10 cellular contexts compared by ENCODE assay signal in genomic region chr1:92502247-92502646, GRCh38. TPM values are rescaled to one million over a fixed set of nuclear protein-coding genes. Genes with fewer than 3 reads are reported as not detected.
DNase-seq lines count a peak whose midpoint lies in the region; ATAC-seq and TF ChIP-seq lines count a peak whose summit lies in the region.
"Had no signal": no experiment of that assay in that cellular context is flagged by ENCODE, and none has a peak within 500 bp of the region (broad histone marks: within the 10 kb centered on the region; RNA-seq: fewer than 3 reads in every experiment).

No MANE protein-coding gene starts in this region.

- no peak for TF ChIP-seq CTCF in AG10803 (conservative IDR thresholded peaks at IDR 0.05; ENCODE audit: low read length)

- no peaks in the 10 kb centered on the region for H3K4me1 ChIP-seq in SJCRH30

- H3K9me3 ChIP-seq in SJCRH30 (replicated peaks), result no peaks in the 10 kb centered on the region

- no peaks in the 10 kb centered on the region for H3K36me3 ChIP-seq in SJCRH30

- H3K27me3 ChIP-seq in SJCRH30, result no peaks in the 10 kb centered on the region

- H3K4me3 ChIP-seq in AG10803 (ENCODE audit: low read length) (no peak overlapping the region), SJCRH30 (no peak overlapping the region)

- H3K27ac ChIP-seq in SJCRH30, result no peak overlapping the region

- peak; percentile 64 for ATAC-seq in GM19351 (IDR thresholded peaks at IDR 0.05; ENCODE audit: unreplicated experiment)
- ATAC-seq in HG03196 (IDR thresholded peaks at IDR 0.05; ENCODE audit: unreplicated experiment), result peak; percentile 51
- no peak for ATAC-seq in GM19035 (IDR thresholded peaks at IDR 0.05; ENCODE audit: unreplicated experiment)
- no peak for ATAC-seq in GM18520 (IDR thresholded peaks at IDR 0.05; ENCODE audit: unreplicated experiment)

- DNase-seq in AG10803 (ENCODE audit: low read depth) (peak; percentile 41), amniotic epithelial cell (ENCODE audit: low read depth) (peak; percentile 52), NK-92 (lab: John Stamatoyannopoulos, UW; ENCODE audit: unreplicated experiment) (no peak), SJCRH30 (no peak)
- DNase-seq: amniotic stem cell, DMS79 treated with DMSO at 0.1 percent for 48 hours had no signal

RNA-seq across cellular contexts. Expression of gene GFI1, which starts 15.5 kb away (rescaled TPM):
- total RNA-seq in SJCRH30 (2014; rRNA removed; shearing (Covaris generic)), result 3.2 TPM in 2 replicates

Comparison
In these comparisons a context has a peak if more than half of its experiments do, and no peak if none do; other contexts are left out.
1. DNase-seq: peak in AG10803 (single experiment) and amniotic epithelial cell (single experiment); none in NK-92 (single experiment) and SJCRH30 (0 of 2).
2. ATAC-seq: peak in GM19351 (single experiment) and HG03196 (single experiment); none in GM19035 (single experiment) and GM18520 (single experiment).